Comparison of ENCODE assay signal across 8 cellular contexts in the genomic region with DNA sequence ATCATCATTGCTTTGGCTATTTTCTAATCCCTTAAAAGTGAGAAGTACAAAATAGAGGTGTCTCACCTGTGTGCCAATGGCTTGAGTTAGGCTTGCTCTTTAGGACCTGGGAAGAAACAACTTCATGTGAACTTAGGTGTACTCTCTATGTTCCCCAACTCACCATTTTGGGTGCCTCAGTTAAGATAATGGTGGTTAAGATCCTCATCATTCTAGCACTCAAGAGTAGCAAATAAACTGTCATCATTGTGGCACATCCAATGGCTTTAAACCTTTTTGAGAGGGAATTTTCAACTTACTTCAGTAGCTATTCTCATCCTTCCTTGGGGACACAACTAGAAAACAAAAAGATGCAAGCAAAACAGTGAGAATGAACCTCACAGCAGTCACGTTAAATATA. TPM values are rescaled to one million over a fixed set of nuclear protein-coding genes. Genes with fewer than 3 reads are reported as not detected.
DNase-seq lines count a peak whose midpoint lies in the region; ATAC-seq and TF ChIP-seq lines count a peak whose summit lies in the region.

No MANE protein-coding gene starts in this region.

- no peaks in the 10 kb centered on the region for H3K9me3 Mint-ChIP-seq in activated T-cell treated with anti-CD3 and anti-CD28 coated beads, Interleukin-2, amount 50 U/mL, for 72 hours
- H3K9me3 Mint-ChIP-seq in activated T-helper 1 cell treated with anti-CD3 and anti-CD28 coated beads, Interleukin-12 subunit alpha, Interleukin-12 subunit beta, Interleukin-2, Interleukin-4 antibody, amounts not matched to agents 30 ng/mL and 10 ng/mL and 1 ng/mL, durations not matched to agents 14 hours and 24 hours and 36 hours: no peaks in the 10 kb centered on the region

- DNase-seq in activated T-cell treated with anti-CD3 and anti-CD28 coated beads, Interleukin-2, amount 50 U/mL, for 72 hours: no peak
- DNase-seq in activated T-cell treated with anti-CD3 and anti-CD28 coated beads, Interleukin-2, amount 50 U/mL, for 48 hours: no peak
- DNase-seq in activated T-helper 1 cell treated with anti-CD3 and anti-CD28 coated beads, Interleukin-12 subunit alpha, Interleukin-12 subunit beta, Interleukin-2, Interleukin-4 antibody, amounts not matched to agents 30 ng/mL and 10 ng/mL and 1 ng/mL, durations not matched to agents 14 hours and 24 hours and 36 hours (ENCODE audit: low spot score): no peak
- DNase-seq in thoracic aorta (ENCODE audit: low spot score): no peak
- DNase-seq in NCI-H2171 (lab: John Stamatoyannopoulos, UW): no peak

- no peak for TF ChIP-seq CTCF in thoracic aorta (IDR thresholded peaks at IDR 0.05)

- H3K27ac ChIP-seq in iPS-20b (ENCODE audit: low read length) (peak overlapping the region; percentile 92), thoracic aorta (no peak overlapping the region)

- H3K27me3 ChIP-seq in iPS-20b (ENCODE audit: insufficient read depth, low read length): no peaks in the 10 kb centered on the region
- no peaks in the 10 kb centered on the region for H3K27me3 ChIP-seq in thoracic aorta (replicated peaks; ENCODE audit: insufficient read depth)

- H3K27ac Mint-ChIP-seq in activated T-cell treated with anti-CD3 and anti-CD28 coated beads, Interleukin-2, amount 50 U/mL, for 72 hours: peak overlapping the region; percentile 95
- peak overlapping the region; percentile 98 for H3K27ac Mint-ChIP-seq in activated T-helper 1 cell treated with anti-CD3 and anti-CD28 coated beads, Interleukin-12 subunit alpha, Interleukin-12 subunit beta, Interleukin-2, Interleukin-4 antibody, amounts not matched to agents 30 ng/mL and 10 ng/mL and 1 ng/mL, durations not matched to agents 14 hours and 24 hours and 36 hours

- ATAC-seq in activated T-cell treated with anti-CD3 and anti-CD28 coated beads, Interleukin-2, amount 50 U/mL, for 72 hours (replicated peaks in 1 of 2): no peak
- ATAC-seq in thoracic aorta (ENCODE audit: insufficient number of reproducible peaks, low FRiP score, low read depth): no peak
- ATAC-seq in HG03520 (IDR thresholded peaks at IDR 0.05; ENCODE audit: unreplicated experiment): no peak
- ATAC-seq in GM21360 (IDR thresholded peaks at IDR 0.05; ENCODE audit: unreplicated experiment): no peak

- H3K9me3 ChIP-seq in iPS-20b (ENCODE audit: insufficient read depth, low read depth, low read length) (no peaks in the 10 kb centered on the region; the same call in 1 of the 2 replicates), thoracic aorta (no peaks in the 10 kb centered on the region)

- H3K4me1 ChIP-seq in iPS-20b (ENCODE audit: insufficient read depth, low read length) (peaks cover 12% of the 10 kb centered on the region), thoracic aorta (ENCODE audit: control insufficient read depth in 1 of 2, low read depth in 2 of 2) (peaks cover 14 to 39% of the 10 kb centered on the region in 2 donors)

- H3K36me3 Mint-ChIP-seq in activated T-cell treated with anti-CD3 and anti-CD28 coated beads, Interleukin-2, amount 50 U/mL, for 72 hours (ENCODE audit: insufficient read depth in 2 of 2): peaks cover 31 to 44% of the 10 kb centered on the region in 2 donors
- H3K36me3 Mint-ChIP-seq in activated T-helper 1 cell treated with anti-CD3 and anti-CD28 coated beads, Interleukin-12 subunit alpha, Interleukin-12 subunit beta, Interleukin-2, Interleukin-4 antibody, amounts not matched to agents 30 ng/mL and 10 ng/mL and 1 ng/mL, durations not matched to agents 14 hours and 24 hours and 36 hours (ENCODE audit: low read depth): peaks cover 61% of the 10 kb centered on the region

- H3K4me3 Mint-ChIP-seq in activated T-cell treated with anti-CD3 and anti-CD28 coated beads, Interleukin-2, amount 50 U/mL, for 72 hours: peak overlapping the region; percentile 95 to 99
- H3K4me3 Mint-ChIP-seq in activated T-helper 1 cell treated with anti-CD3 and anti-CD28 coated beads, Interleukin-12 subunit alpha, Interleukin-12 subunit beta, Interleukin-2, Interleukin-4 antibody, amounts not matched to agents 30 ng/mL and 10 ng/mL and 1 ng/mL, durations not matched to agents 14 hours and 24 hours and 36 hours: peak overlapping the region; percentile 98

- peaks cover 63% of the 10 kb centered on the region for H3K4me1 Mint-ChIP-seq in activated T-cell treated with anti-CD3 and anti-CD28 coated beads, Interleukin-2, amount 50 U/mL, for 72 hours (ENCODE audit: low read depth)
- H3K4me1 Mint-ChIP-seq in activated T-helper 1 cell treated with anti-CD3 and anti-CD28 coated beads, Interleukin-12 subunit alpha, Interleukin-12 subunit beta, Interleukin-2, Interleukin-4 antibody, amounts not matched to agents 30 ng/mL and 10 ng/mL and 1 ng/mL, durations not matched to agents 14 hours and 24 hours and 36 hours (ENCODE audit: low read depth): peaks cover 62% of the 10 kb centered on the region

- H3K36me3 ChIP-seq in iPS-20b (ENCODE audit: insufficient read depth, low read depth, low read length): peaks cover 69% of the 10 kb centered on the region
- peaks cover 25% of the 10 kb centered on the region for H3K36me3 ChIP-seq in thoracic aorta

- H3K9ac ChIP-seq in iPS-20b (ENCODE audit: low read depth, low read length): peak overlapping the region; percentile 100

- peak overlapping the region; percentile 99 for H3K4me3 ChIP-seq in iPS-20b (ENCODE audit: low read length)
- H3K4me3 ChIP-seq in thoracic aorta: peak overlapping the region; percentile 91

- intact Hi-C loops in activated T-helper 1 cell treated with anti-CD3 and anti-CD28 coated beads, Interleukin-12 subunit alpha, Interleukin-12 subunit beta, Interleukin-2, Interleukin-4 antibody, amounts not matched to agents 30 ng/mL and 10 ng/mL and 1 ng/mL, durations not matched to agents 14 hours and 24 hours and 36 hours (cut with micrococcal nuclease): loop anchor here (2.0 to 10.0 kb wide), 4 partner anchors 81 to 1204 kb away; no protein-coding TSS in a partner anchor

- no peaks in the 10 kb centered on the region for H3K27me3 Mint-ChIP-seq in activated T-cell treated with anti-CD3 and anti-CD28 coated beads, Interleukin-2, amount 50 U/mL, for 72 hours (ENCODE audit: low read depth)
- no peaks in the 10 kb centered on the region for H3K27me3 Mint-ChIP-seq in activated T-helper 1 cell treated with anti-CD3 and anti-CD28 coated beads, Interleukin-12 subunit alpha, Interleukin-12 subunit beta, Interleukin-2, Interleukin-4 antibody, amounts not matched to agents 30 ng/mL and 10 ng/mL and 1 ng/mL, durations not matched to agents 14 hours and 24 hours and 36 hours (ENCODE audit: insufficient read depth)

RNA-seq across cellular contexts. Expression of a gene that starts 1.3 kb away (rescaled TPM):
- total RNA-seq in activated T-cell treated with anti-CD3 and anti-CD28 coated beads, Interleukin-2, amount 50 U/mL, for 72 hours: 1,000 to 10,000 TPM; 1,204 to 1,544 TPM
- total RNA-seq in activated T-helper 1 cell treated with anti-CD3 and anti-CD28 coated beads, Interleukin-12 subunit alpha, Interleukin-12 subunit beta, Interleukin-2, Interleukin-4 antibody, amounts not matched to agents 30 ng/mL and 10 ng/mL and 1 ng/mL, durations not matched to agents 14 hours and 24 hours and 36 hours: 653 and 688 TPM in 2 replicates
- total RNA-seq in thoracic aorta: 100 to 1,000 TPM; 120 to 294 TPM

RNA-seq across cellular contexts. Expression of a gene that starts 1.7 kb away (rescaled TPM):
- total RNA-seq in activated T-cell treated with anti-CD3 and anti-CD28 coated beads, Interleukin-2, amount 50 U/mL, for 72 hours: 10 to 100 TPM; 14.2 to 14.9 TPM
- total RNA-seq in activated T-helper 1 cell treated with anti-CD3 and anti-CD28 coated beads, Interleukin-12 subunit alpha, Interleukin-12 subunit beta, Interleukin-2, Interleukin-4 antibody, amounts not matched to agents 30 ng/mL and 10 ng/mL and 1 ng/mL, durations not matched to agents 14 hours and 24 hours and 36 hours: 9.2 and 9.4 TPM in 2 replicates
- 10 to 100 TPM in 1 of 2 donors, 1 to 10 TPM in 1; 8.8 to 14.3 TPM for total RNA-seq in thoracic aorta

RNA-seq across cellular contexts. Expression of a gene that starts 41.8 kb away (rescaled TPM):
- 10 to 100 TPM; 36.2 to 38.3 TPM for total RNA-seq in activated T-cell treated with anti-CD3 and anti-CD28 coated beads, Interleukin-2, amount 50 U/mL, for 72 hours
- 23.6 and 25.7 TPM in 2 replicates for total RNA-seq in activated T-helper 1 cell treated with anti-CD3 and anti-CD28 coated beads, Interleukin-12 subunit alpha, Interleukin-12 subunit beta, Interleukin-2, Interleukin-4 antibody, amounts not matched to agents 30 ng/mL and 10 ng/mL and 1 ng/mL, durations not matched to agents 14 hours and 24 hours and 36 hours
- total RNA-seq in thoracic aorta: 1 to 10 TPM; 1.5 to 3.3 TPM

RNA-seq across cellular contexts. Expression of a gene that starts 42.0 kb away (rescaled TPM):
- 10 to 100 TPM; 16.3 to 22.2 TPM for total RNA-seq in activated T-cell treated with anti-CD3 and anti-CD28 coated beads, Interleukin-2, amount 50 U/mL, for 72 hours
- 41.9 TPM in 2 replicates for total RNA-seq in activated T-helper 1 cell treated with anti-CD3 and anti-CD28 coated beads, Interleukin-12 subunit alpha, Interleukin-12 subunit beta, Interleukin-2, Interleukin-4 antibody, amounts not matched to agents 30 ng/mL and 10 ng/mL and 1 ng/mL, durations not matched to agents 14 hours and 24 hours and 36 hours
- 10 to 100 TPM in 1 of 2 donors, 1 to 10 TPM in 1; 9.2 to 10.0 TPM for total RNA-seq in thoracic aorta

RNA-seq across cellular contexts. Expression of a gene that starts 50.7 kb away (rescaled TPM):
- under 1 TPM in 1 of 2 donors, not detected in 1; 0.30 TPM for total RNA-seq in activated T-cell treated with anti-CD3 and anti-CD28 coated beads, Interleukin-2, amount 50 U/mL, for 72 hours
- 0.26 TPM in 1 of 2 replicates, not detected in the other for total RNA-seq in activated T-helper 1 cell treated with anti-CD3 and anti-CD28 coated beads, Interleukin-12 subunit alpha, Interleukin-12 subunit beta, Interleukin-2, Interleukin-4 antibody, amounts not matched to agents 30 ng/mL and 10 ng/mL and 1 ng/mL, durations not matched to agents 14 hours and 24 hours and 36 hours
- not detected for total RNA-seq in thoracic aorta
